In genomic region chr9:19677929-19678328, GRCh38 we compare ENCODE assay signal across 21 cellular contexts.
DNase-seq lines count a peak whose midpoint lies in the region; ATAC-seq, FAIRE-seq and TF ChIP-seq lines count a peak whose summit lies in the region.
"Had no signal": no experiment of that assay in that cellular context is flagged by ENCODE, and none has a peak within 500 bp of the region (broad histone marks: within the 10 kb centered on the region; RNA-seq: fewer than 3 reads in every experiment).

No MANE protein-coding gene starts in this region.

- H3K27me3 ChIP-seq in bronchial epithelial cell (ENCODE audit: control insufficient read depth, insufficient read depth, low read length): no peaks in the 10 kb centered on the region
- H3K27me3 ChIP-seq: BLaER1 treated with 17β-estradiol and CSF1 and Interleukin-3, amounts not matched to agents 10 nM and 100 nM had no signal

- no peak overlapping the region for H3K4me3 ChIP-seq in bronchial epithelial cell (ENCODE audit: low read depth, low read length)
- H3K4me3 ChIP-seq: A549; BLaER1 treated with 17β-estradiol and CSF1 and Interleukin-3, amounts not matched to agents 10 nM and 100 nM; GM12878 had no signal

- DNase-seq in NCI-H82 (lab: John Stamatoyannopoulos, UW) (peak; percentile 41), NCI-H82 treated with DMSO at 0.1 percent for 48 hours (lab: John Stamatoyannopoulos, UW; ENCODE audit: unreplicated experiment) (no peak), bronchial epithelial cell (ENCODE audit: low read depth) (no peak), putamen (ENCODE audit: low spot score) (peak; percentile 64), EL (no peak), NCI-H524 treated with DMSO at 0.1 percent for 48 hours (lab: John Stamatoyannopoulos, UW) (no peak)
- DNase-seq in activated naive CD8-positive, alpha-beta T cell treated with anti-CD3 and anti-CD28 coated beads, Interleukin-2, amount 50 U/mL, for 24 hours: no peak
- DNase-seq: AML-193; Caco-2; Calu3; CD4-positive, alpha-beta T cell; CD8-positive, alpha-beta T cell; DMS79 treated with DMSO at 0.1 percent for 48 hours; GDM1 had no signal

- H3K36me3 ChIP-seq in bronchial epithelial cell (ENCODE audit: control insufficient read depth, insufficient read depth, low read length): no peaks in the 10 kb centered on the region
- H3K36me3 ChIP-seq: BLaER1 treated with 17β-estradiol and CSF1 and Interleukin-3, amounts not matched to agents 10 nM and 100 nM had no signal

- TF ChIP-seq CTCF in bronchial epithelial cell (IDR thresholded peaks at IDR 0.05; ENCODE audit: insufficient read depth, low read length, severe bottlenecking): no peak

- peak; percentile 70 for FAIRE-seq in bronchial epithelial cell (lab: Jason Lieb, UNC)
- FAIRE-seq: A549, D721Med, GM12878, GM12892, GM18507 had no signal

- H3K4me3 Mint-ChIP-seq in activated naive CD8-positive, alpha-beta T cell treated with anti-CD3 and anti-CD28 coated beads, Interleukin-2, amount 50 U/mL, for 24 hours: no peak overlapping the region
- H3K4me3 Mint-ChIP-seq: B cell; CD4-positive, alpha-beta T cell; CD8-positive, alpha-beta T cell had no signal

- peaks cover 6% of the 10 kb centered on the region for H3K4me1 Mint-ChIP-seq in activated naive CD8-positive, alpha-beta T cell treated with anti-CD3 and anti-CD28 coated beads, Interleukin-2, amount 50 U/mL, for 24 hours
- H3K4me1 Mint-ChIP-seq: B cell had no signal

- H3K27me3 Mint-ChIP-seq in activated naive CD8-positive, alpha-beta T cell treated with anti-CD3 and anti-CD28 coated beads, Interleukin-2, amount 50 U/mL, for 24 hours: peaks cover 7% of the 10 kb centered on the region
- H3K27me3 Mint-ChIP-seq: B cell had no signal

- H3K27ac Mint-ChIP-seq in activated naive CD8-positive, alpha-beta T cell treated with anti-CD3 and anti-CD28 coated beads, Interleukin-2, amount 50 U/mL, for 24 hours: no peak overlapping the region
- H3K27ac Mint-ChIP-seq: B cell; CD4-positive, alpha-beta T cell; CD8-positive, alpha-beta T cell had no signal

- no peak for ATAC-seq in activated naive CD8-positive, alpha-beta T cell treated with anti-CD3 and anti-CD28 coated beads, Interleukin-2, amount 50 U/mL, for 24 hours
- ATAC-seq: A549; CD8-positive, alpha-beta T cell; GM12878 had no signal

- peaks cover 5% of the 10 kb centered on the region for H3K9me3 Mint-ChIP-seq in activated naive CD8-positive, alpha-beta T cell treated with anti-CD3 and anti-CD28 coated beads, Interleukin-2, amount 50 U/mL, for 24 hours
- H3K9me3 Mint-ChIP-seq: CD4-positive, alpha-beta T cell had no signal

- no peaks in the 10 kb centered on the region for H3K36me3 Mint-ChIP-seq in activated naive CD8-positive, alpha-beta T cell treated with anti-CD3 and anti-CD28 coated beads, Interleukin-2, amount 50 U/mL, for 24 hours (ENCODE audit: low read depth)
- H3K36me3 Mint-ChIP-seq: CD8-positive, alpha-beta T cell had no signal

Comparison
In these comparisons a context has a peak if more than half of its experiments do, and no peak if none do; other contexts are left out.
1. DNase-seq: peak in NCI-H82 (single experiment) and putamen (single experiment); none in NCI-H82 treated with DMSO at 0.1 percent for 48 hours (single experiment), bronchial epithelial cell (single experiment), EL (single experiment), activated naive CD8-positive, alpha-beta T cell treated with anti-CD3 and anti-CD28 coated beads, Interleukin-2, amount 50 U/mL, for 24 hours (single experiment) and NCI-H524 treated with DMSO at 0.1 percent for 48 hours (single experiment).